1 cellular context compared by ENCODE assay signal in genomic region chr2:204881519-204882111, GRCh38.
TF ChIP-seq lines count a peak whose summit lies in the region.

No MANE protein-coding gene starts in this region.

TF ChIP-seq in H1, 55 proteins besides CTCF, POLR2A, EP300 and RAD21:
- TF ChIP-seq POLR2AphosphoS5 (IDR thresholded peaks at IDR 0.05; ENCODE audit: low read depth, low read length) (no peak), RXRA (IDR thresholded peaks at IDR 0.05; ENCODE audit: insufficient read depth, low read depth, low read length) (no peak), HDAC6 (IDR thresholded peaks at IDR 0.05; ENCODE audit: low read depth, low read length) (no peak), NANOG (IDR thresholded peaks at IDR 0.05; ENCODE audit: insufficient read depth, low read depth, low read length, poor library complexity, severe bottlenecking) (no peak), YY1 (IDR thresholded peaks at IDR 0.05; ENCODE audit: low read depth, low read length) (no peak), BRCA1 (IDR thresholded peaks at IDR 0.05; ENCODE audit: low read depth, low read length) (no peak), JUND (IDR thresholded peaks at IDR 0.05; ENCODE audit: low read length) (no peak), SRF (IDR thresholded peaks at IDR 0.05; ENCODE audit: low read depth, low read length) (no peak), JUN (IDR thresholded peaks at IDR 0.05; ENCODE audit: low read depth, low read length) (no peak), ASH2L (IDR thresholded peaks at IDR 0.05; ENCODE audit: low read length) (no peak), MAX (IDR thresholded peaks at IDR 0.05) (no peak)
